ENCODE assay signal across 10 cellular contexts in genomic region chr20:62703853-62704228, GRCh38. TPM values are rescaled to one million over a fixed set of nuclear protein-coding genes. Genes with fewer than 3 reads are reported as not detected.
A peak's percentile ranks its signal among the peaks of the same experiment; 100 is the strongest.
DNase-seq lines count a peak whose midpoint lies in the region; ATAC-seq and TF ChIP-seq lines count a peak whose summit lies in the region.
"Had no signal": no experiment of that assay in that cellular context is flagged by ENCODE, and none has a peak within 500 bp of the region (broad histone marks: within the 10 kb centered on the region; RNA-seq: fewer than 3 reads in every experiment).

No MANE protein-coding gene starts in this region.

- H3K4me3 ChIP-seq in BLaER1 treated with 17β-estradiol and CSF1 and Interleukin-3, amounts not matched to agents 10 nM and 100 nM, result no peak overlapping the region
- peak overlapping the region; percentile 8; the same call in 1 of the 2 replicates for H3K4me3 ChIP-seq in GM23248
- no peak overlapping the region for H3K4me3 ChIP-seq in lower lobe of right lung

- DNase-seq in GM23248, result peak; percentile 27
- no peak for DNase-seq in activated CD8-positive, alpha-beta T cell treated with anti-CD3 and anti-CD28 coated beads for 36 hours
- no peak for DNase-seq in lower lobe of right lung
- no peak for DNase-seq in NCI-H774 (lab: John Stamatoyannopoulos, UW)
- no peak for DNase-seq in MV-4-11 (lab: John Stamatoyannopoulos, UW)
- no peak for DNase-seq in GM10266 (ENCODE audit: extremely low spot score)
- DNase-seq: activated CD4-positive, alpha-beta T cell treated with anti-CD3 and anti-CD28 coated beads, Interleukin-2, amount 50 U/mL, for 1 hour had no signal

- ATAC-seq in activated CD8-positive, alpha-beta T cell treated with anti-CD3 and anti-CD28 coated beads for 36 hours, result no peak
- no peak for ATAC-seq in lower lobe of right lung

- no peaks in the 10 kb centered on the region for H3K9me3 ChIP-seq in BLaER1 treated with 17β-estradiol and CSF1 and Interleukin-3, amounts not matched to agents 10 nM and 100 nM (replicated peaks in 1 of 11)
- no peaks in the 10 kb centered on the region for H3K9me3 ChIP-seq in GM23248 (ENCODE audit: low read depth)
- no peaks in the 10 kb centered on the region for H3K9me3 ChIP-seq in lower lobe of right lung

- H3K9me3 Mint-ChIP-seq in activated CD8-positive, alpha-beta T cell treated with anti-CD3 and anti-CD28 coated beads for 36 hours, result no peaks in the 10 kb centered on the region
- H3K9me3 Mint-ChIP-seq: activated naive CD4-positive, alpha-beta T cell treated with anti-CD3 and anti-CD28 coated beads, Interleukin-2, amount 50 U/mL, for 24 hours had no signal

- peak overlapping the region in 1 of 11 experiments; percentile 2; a peak in 1 of 22 replicates for H3K9ac ChIP-seq in BLaER1 treated with 17β-estradiol and CSF1 and Interleukin-3, amounts not matched to agents 10 nM and 100 nM
- no peak overlapping the region for H3K9ac ChIP-seq in GM23248
- H3K9ac ChIP-seq: KMS-11 had no signal

- H4K20me1 ChIP-seq in BLaER1 treated with 17β-estradiol and CSF1 and Interleukin-3, amounts not matched to agents 10 nM and 100 nM, result peaks cover 0 to 11% (median 4%) of the 10 kb centered on the region in 11 experiments; a peak in 5 of 22 replicates
- no peaks in the 10 kb centered on the region for H4K20me1 ChIP-seq in GM23248 (ENCODE audit: insufficient read depth)

- intact Hi-C loops in activated CD8-positive, alpha-beta T cell treated with anti-CD3 and anti-CD28 coated beads for 36 hours (cut with micrococcal nuclease), result no loop called here
- intact Hi-C loops in lower lobe of right lung (cut with DNase I), result no loop called here

- peaks cover 37 to 65% (median 59%) of the 10 kb centered on the region in 10 experiments for H3K4me1 ChIP-seq in BLaER1 treated with 17β-estradiol and CSF1 and Interleukin-3, amounts not matched to agents 10 nM and 100 nM
- H3K4me1 ChIP-seq in GM23248 (ENCODE audit: insufficient read depth), result peaks cover 21% of the 10 kb centered on the region
- H3K4me1 ChIP-seq in lower lobe of right lung, result peaks cover 22% of the 10 kb centered on the region

- in situ Hi-C loops in GM23248 (cut with MboI), result no loop called here

- H3K79me2 ChIP-seq in GM23248 (ENCODE audit: insufficient read depth), result no peaks in the 10 kb centered on the region

- H3K36me3 ChIP-seq in BLaER1 treated with 17β-estradiol and CSF1 and Interleukin-3, amounts not matched to agents 10 nM and 100 nM, result no peaks in the 10 kb centered on the region
- H3K36me3 ChIP-seq in GM23248 (ENCODE audit: low read depth) (no peaks in the 10 kb centered on the region), lower lobe of right lung (no peaks in the 10 kb centered on the region)

- CTCF ChIA-PET in activated CD8-positive, alpha-beta T cell treated with anti-CD3 and anti-CD28 coated beads for 36 hours (lab: Charles Lee), result interaction anchor here (0.6 to 3.5 kb wide), 5 partner anchors 17 to 204 kb away, joined by 3 to 19 read pairs (median 3); no protein-coding TSS in a partner anchor

- no peak for TF ChIP-seq CTCF in activated CD8-positive, alpha-beta T cell treated with anti-CD3 and anti-CD28 coated beads for 36 hours (IDR thresholded peaks at IDR 0.05)
- TF ChIP-seq CTCF in lower lobe of right lung (IDR thresholded peaks at IDR 0.05) (no peak), GM10266 (IDR thresholded peaks at IDR 0.05; ENCODE audit: control insufficient read depth, insufficient read depth, low read depth, missing control alignments) (no peak)

- H3K4me2 ChIP-seq in BLaER1 treated with 17β-estradiol and CSF1 and Interleukin-3, amounts not matched to agents 10 nM and 100 nM, result peak overlapping the region; percentile 38 to 97 (median 55); a peak in 20 of 22 replicates
- H3K4me2 ChIP-seq in GM23248 (ENCODE audit: unreplicated experiment), result peak overlapping the region; percentile 55
- H3K4me2 ChIP-seq: KMS-11 had no signal

- no peaks in the 10 kb centered on the region for H3K36me3 Mint-ChIP-seq in activated CD8-positive, alpha-beta T cell treated with anti-CD3 and anti-CD28 coated beads for 36 hours (ENCODE audit: low read depth)
- H3K36me3 Mint-ChIP-seq: activated naive CD4-positive, alpha-beta T cell treated with anti-CD3 and anti-CD28 coated beads, Interleukin-2, amount 50 U/mL, for 24 hours had no signal

- peaks cover 22 to 34% (median 26%) of the 10 kb centered on the region in 11 experiments for H3K27me3 ChIP-seq in BLaER1 treated with 17β-estradiol and CSF1 and Interleukin-3, amounts not matched to agents 10 nM and 100 nM
- H3K27me3 ChIP-seq in GM23248 (replicated peaks; ENCODE audit: insufficient read depth) (peaks cover 4% of the 10 kb centered on the region; the same call in 1 of the 2 replicates), lower lobe of right lung (ENCODE audit: low read depth) (peaks cover 40% of the 10 kb centered on the region)

- H3K27ac ChIP-seq in BLaER1 treated with 17β-estradiol and CSF1 and Interleukin-3, amounts not matched to agents 10 nM and 100 nM, result no peak overlapping the region
- H3K27ac ChIP-seq in GM23248 (peak overlapping the region; percentile 69), lower lobe of right lung (peak overlapping the region; percentile 18)
- H3K27ac ChIP-seq: KMS-11 had no signal

- 49 to 65% methylated on average over 5 of the region's 5 CpGs for WGBS in GM23248 (ENCODE audit: low coverage in 1 of 2, low lambda C conversion rate in 2 of 2, missing lambda C conversion rate in 2 of 2), 2 experiments

- H3K4me3 Mint-ChIP-seq in activated CD8-positive, alpha-beta T cell treated with anti-CD3 and anti-CD28 coated beads for 36 hours, result no peak overlapping the region
- H3K4me3 Mint-ChIP-seq: activated naive CD4-positive, alpha-beta T cell treated with anti-CD3 and anti-CD28 coated beads, Interleukin-2, amount 50 U/mL, for 24 hours had no signal

- peaks cover 16% of the 10 kb centered on the region for H3F3A ChIP-seq in GM23248 (ENCODE audit: insufficient read depth)

- H3K9me2 ChIP-seq in GM23248 (ENCODE audit: insufficient read depth), result no peaks in the 10 kb centered on the region

- H2AFZ ChIP-seq in GM23248, result peak overlapping the region; percentile 52; the same call in 1 of the 2 replicates

- H3K27ac Mint-ChIP-seq in activated CD8-positive, alpha-beta T cell treated with anti-CD3 and anti-CD28 coated beads for 36 hours, result peak overlapping the region; percentile 65
- H3K27ac Mint-ChIP-seq: activated naive CD4-positive, alpha-beta T cell treated with anti-CD3 and anti-CD28 coated beads, Interleukin-2, amount 50 U/mL, for 24 hours had no signal

- peaks cover 13% of the 10 kb centered on the region for H3K27me3 Mint-ChIP-seq in activated CD8-positive, alpha-beta T cell treated with anti-CD3 and anti-CD28 coated beads for 36 hours

- POLR2A ChIA-PET in activated CD8-positive, alpha-beta T cell treated with anti-CD3 and anti-CD28 coated beads for 36 hours (lab: Charles Lee), result no interaction called here

- peaks cover 6% of the 10 kb centered on the region for H3K4me1 Mint-ChIP-seq in activated CD8-positive, alpha-beta T cell treated with anti-CD3 and anti-CD28 coated beads for 36 hours (ENCODE audit: low read depth)

RNA-seq across cellular contexts. Expression of gene NTSR1, which starts 4.8 kb away (rescaled TPM):
- total RNA-seq in GM23248 (2014; rRNA removed; shearing (Covaris generic)), result not detected in 2 replicates
- polyA plus RNA-seq in GM23248 (2016; fragmentation: Nextera tagmentation; extraction: Ambion mirVana), result not detected in 2 replicates
- not detected for total RNA-seq in activated CD8-positive, alpha-beta T cell treated with anti-CD3 and anti-CD28 coated beads for 36 hours
- total RNA-seq in lower lobe of right lung, result not detected

Comparison
In these comparisons a context has a peak if more than half of its experiments do, and no peak if none do; other contexts are left out.
1. H3K27ac ChIP-seq: peak in GM23248 (single experiment) and lower lobe of right lung (single experiment); none in BLaER1 treated with 17β-estradiol and CSF1 and Interleukin-3, amounts not matched to agents 10 nM and 100 nM (0 of 11).